ENCODE assay signal across 2 cellular contexts in the genomic region with DNA sequence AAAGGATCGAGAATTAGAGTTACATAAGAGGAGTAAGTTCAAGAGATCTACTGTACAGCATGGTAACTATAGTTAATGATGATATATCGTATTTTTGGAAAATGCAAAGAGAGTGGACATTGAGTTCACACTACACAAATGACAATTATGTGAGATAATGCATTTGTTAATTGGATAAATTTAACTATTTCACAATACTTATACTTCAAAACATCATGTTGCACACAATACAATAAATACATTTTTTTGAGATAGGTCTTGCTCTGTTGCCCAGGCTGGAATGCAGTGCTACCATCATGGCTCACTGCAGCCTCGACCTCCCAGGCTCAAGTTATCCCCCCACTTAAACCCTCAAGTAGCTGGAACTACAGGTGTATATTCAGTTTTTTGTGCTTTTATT.
A peak's percentile ranks its signal among the peaks of the same experiment; 100 is the strongest.
TF ChIP-seq lines count a peak whose summit lies in the region.

No MANE protein-coding gene starts in this region.

TF ChIP-seq in HepG2, 621 proteins besides CTCF, POLR2A, EP300 and RAD21:
- TF ChIP-seq CEBPB (IDR thresholded peaks at IDR 0.05; ENCODE audit: borderline replicate concordance, low read depth, low read length) (peak; percentile 67), ZSCAN29 (CRISPR knock-in tag; conservative IDR thresholded peaks at IDR 0.05) (no peak), NFIB (CRISPR knock-in tag; IDR thresholded peaks at IDR 0.05; ENCODE audit: borderline replicate concordance) (no peak), ZNF468 (CRISPR knock-in tag; IDR thresholded peaks at IDR 0.05) (no peak), ZNF331 (CRISPR knock-in tag; IDR thresholded peaks at IDR 0.05) (no peak), KLF15 (CRISPR knock-in tag; IDR thresholded peaks at IDR 0.05; ENCODE audit: borderline replicate concordance) (no peak), NFYC (CRISPR knock-in tag; IDR thresholded peaks at IDR 0.05) (no peak)
- TF ChIP-seq, protein P1, sequence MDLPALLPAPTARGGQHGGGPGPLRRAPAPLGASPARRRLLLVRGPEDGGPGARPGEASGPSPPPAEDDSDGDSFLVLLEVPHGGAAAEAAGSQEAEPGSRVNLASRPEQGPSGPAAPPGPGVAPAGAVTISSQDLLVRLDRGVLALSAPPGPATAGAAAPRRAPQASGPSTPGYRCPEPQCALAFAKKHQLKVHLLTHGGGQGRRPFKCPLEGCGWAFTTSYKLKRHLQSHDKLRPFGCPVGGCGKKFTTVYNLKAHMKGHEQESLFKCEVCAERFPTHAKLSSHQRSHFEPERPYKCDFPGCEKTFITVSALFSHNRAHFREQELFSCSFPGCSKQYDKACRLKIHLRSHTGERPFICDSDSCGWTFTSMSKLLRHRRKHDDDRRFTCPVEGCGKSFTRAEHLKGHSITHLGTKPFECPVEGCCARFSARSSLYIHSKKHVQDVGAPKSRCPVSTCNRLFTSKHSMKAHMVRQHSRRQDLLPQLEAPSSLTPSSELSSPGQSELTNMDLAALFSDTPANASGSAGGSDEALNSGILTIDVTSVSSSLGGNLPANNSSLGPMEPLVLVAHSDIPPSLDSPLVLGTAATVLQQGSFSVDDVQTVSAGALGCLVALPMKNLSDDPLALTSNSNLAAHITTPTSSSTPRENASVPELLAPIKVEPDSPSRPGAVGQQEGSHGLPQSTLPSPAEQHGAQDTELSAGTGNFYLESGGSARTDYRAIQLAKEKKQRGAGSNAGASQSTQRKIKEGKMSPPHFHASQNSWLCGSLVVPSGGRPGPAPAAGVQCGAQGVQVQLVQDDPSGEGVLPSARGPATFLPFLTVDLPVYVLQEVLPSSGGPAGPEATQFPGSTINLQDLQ (CRISPR knock-in tag; IDR thresholded peaks at IDR 0.05) = no peak

TF ChIP-seq in K562, 482 proteins besides CTCF, POLR2A, EP300 and RAD21:
- TF ChIP-seq CEBPB (tag; IDR thresholded peaks at IDR 0.05) = peak; percentile 87
- TF ChIP-seq FUS (optimal IDR thresholded peaks at IDR 0.05; ENCODE audit: low read depth, low read length) = no peak
- TF ChIP-seq PML (IDR thresholded peaks at IDR 0.05; ENCODE audit: low read length) = no peak
- no peak for TF ChIP-seq CEBPG (CRISPR knock-in tag; IDR thresholded peaks at IDR 0.05)
- peak in 1 of 2 experiments; percentile 86; a peak in 3 of 4 replicates for TF ChIP-seq CEBPG (tag; conservative IDR thresholded peaks at IDR 0.05 in 1 of 2, IDR thresholded peaks at IDR 0.05 in 1 of 2)
